31 cellular contexts compared by ENCODE assay signal in genomic region chr9:132646726-132647125, GRCh38. TPM values are rescaled to one million over a fixed set of nuclear protein-coding genes. Genes with fewer than 3 reads are reported as not detected.
DNase-seq lines count a peak whose midpoint lies in the region; ATAC-seq, FAIRE-seq and TF ChIP-seq lines count a peak whose summit lies in the region.
"Had no signal": no experiment of that assay in that cellular context is flagged by ENCODE, and none has a peak within 500 bp of the region (broad histone marks: within the 10 kb centered on the region; RNA-seq: fewer than 3 reads in every experiment).

No MANE protein-coding gene starts in this region.

- dilution Hi-C loops in keratinocyte (cut with MboI; ENCODE audit: extremely low pct_ligation_motif_present, low sequenced_read_pairs) = no loop called here

- peak; percentile 44 for FAIRE-seq in keratinocyte (lab: Jason Lieb, UNC)
- FAIRE-seq: GM12892, HepG2 had no signal

- no peaks in the 10 kb centered on the region for H3K9me1 ChIP-seq in keratinocyte (ENCODE audit: control insufficient read depth, extremely low read depth, insufficient read depth, low read length)

- H4K20me1 ChIP-seq in keratinocyte (ENCODE audit: control insufficient read depth, extremely low read depth, insufficient read depth, low read length) = peaks cover 3% of the 10 kb centered on the region

- H3K4me3 ChIP-seq in ACC112 (ENCODE audit: low read depth, low read length) = peak overlapping the region; percentile 2; the same call in 1 of the 2 replicates
- H3K4me3 ChIP-seq in brain microvascular endothelial cell (ENCODE audit: low read depth, low read length) = no peak overlapping the region
- H3K4me3 ChIP-seq in keratinocyte (ENCODE audit: control insufficient read depth in 2 of 3, extremely low read depth in 1 of 3, insufficient read depth in 2 of 3, low read depth in 1 of 3, low read length in 3 of 3) = no peak overlapping the region
- H3K4me3 ChIP-seq: ascending aorta, esophagus muscularis mucosa, gastroesophageal sphincter, ovary, PC-9, skin epidermis, testis had no signal

- H3K9ac ChIP-seq in keratinocyte (ENCODE audit: control insufficient read depth, extremely low read depth, insufficient read depth, low read length) = peak overlapping the region; percentile 17

- no peak for ATAC-seq in GM21447 (IDR thresholded peaks at IDR 0.05; ENCODE audit: unreplicated experiment)
- ATAC-seq: activated CD8-positive, alpha-beta T cell treated with anti-CD3 and anti-CD28 coated beads, Interleukin-2, amount 10 ng/mL, durations not matched to agents 7 days and 5 days; gastroesophageal sphincter; HepG2; left cardiac atrium had no signal

- no peaks in the 10 kb centered on the region for H3K27me3 ChIP-seq in ACC112 (ENCODE audit: insufficient read depth, low read length)
- H3K27me3 ChIP-seq in brain microvascular endothelial cell (replicated peaks) = no peaks in the 10 kb centered on the region
- no peaks in the 10 kb centered on the region for H3K27me3 ChIP-seq in keratinocyte (ENCODE audit: control insufficient read depth, extremely low read depth, insufficient read depth, low read length)
- H3K27me3 ChIP-seq: ascending aorta, esophagus muscularis mucosa, gastroesophageal sphincter, ovary, testis had no signal

- H3K79me2 ChIP-seq in ACC112 (ENCODE audit: control insufficient read depth, insufficient read depth, low read length, unreplicated experiment) (no peaks in the 10 kb centered on the region), keratinocyte (ENCODE audit: control insufficient read depth, insufficient read depth, low read length) (no peaks in the 10 kb centered on the region)

- no peak overlapping the region for H2AFZ ChIP-seq in ACC112 (ENCODE audit: low read length, unreplicated experiment)
- no peak overlapping the region for H2AFZ ChIP-seq in keratinocyte (ENCODE audit: control insufficient read depth, low read length)
- H2AFZ ChIP-seq: PC-9 had no signal

- H3K36me3 ChIP-seq in ACC112 (ENCODE audit: insufficient read depth, low read length) (peaks cover 36% of the 10 kb centered on the region), brain microvascular endothelial cell (replicated peaks) (peaks cover 57% of the 10 kb centered on the region), keratinocyte (ENCODE audit: control insufficient read depth in 2 of 2, extremely low read depth in 1 of 2, insufficient read depth in 2 of 2, low read length in 2 of 2) (peaks cover 26 to 61% of the 10 kb centered on the region in 2 experiments)
- H3K36me3 ChIP-seq: ovary had no signal

- H3K4me1 ChIP-seq in ACC112 (ENCODE audit: control insufficient read depth, insufficient read depth, low read length, unreplicated experiment) (peaks cover 28% of the 10 kb centered on the region), keratinocyte (ENCODE audit: control insufficient read depth, extremely low read depth, insufficient read depth, low read length) (peaks cover 16% of the 10 kb centered on the region)
- H3K4me1 ChIP-seq: ascending aorta, esophagus muscularis mucosa, gastroesophageal sphincter, testis had no signal

- peak overlapping the region; percentile 99 for H3K27ac ChIP-seq in ACC112 (ENCODE audit: low read depth, low read length)
- H3K27ac ChIP-seq in brain microvascular endothelial cell = peak overlapping the region; percentile 86
- H3K27ac ChIP-seq in keratinocyte (ENCODE audit: control insufficient read depth, insufficient read depth, low read length) = peak overlapping the region; percentile 52
- H3K27ac ChIP-seq: ascending aorta, esophagus muscularis mucosa, gastroesophageal sphincter, ovary, PC-9, testis had no signal

- no peak for TF ChIP-seq CTCF in brain microvascular endothelial cell (IDR thresholded peaks at IDR 0.05; ENCODE audit: low read depth, low read length, missing control alignments)
- TF ChIP-seq CTCF in keratinocyte (optimal IDR thresholded peaks at IDR 0.05 in 1 of 3, IDR thresholded peaks at IDR 0.05 in 1 of 3, conservative IDR thresholded peaks at IDR 0.05 in 1 of 3; ENCODE audit: extremely low read depth in 1 of 3, insufficient read depth in 2 of 3, low read length in 3 of 3) = no peak

- no peak overlapping the region for H3K4me2 ChIP-seq in keratinocyte (ENCODE audit: control insufficient read depth, extremely low read depth, insufficient read depth, low read depth, low read length)
- H3K4me2 ChIP-seq: PC-9 had no signal

- H3K9me3 ChIP-seq in keratinocyte (ENCODE audit: control insufficient read depth, low read depth, low read length) = no peaks in the 10 kb centered on the region
- H3K9me3 ChIP-seq: ascending aorta, esophagus muscularis mucosa, gastroesophageal sphincter, ovary, testis had no signal

- in situ Hi-C loops in brain microvascular endothelial cell (cut with HindIII; ENCODE audit: low pct_ligation_motif_present, low sequenced_read_pairs) = no loop called here

- DNase-seq in LHCN-M2 (ENCODE audit: low read depth) (peak; percentile 35), brain microvascular endothelial cell (no peak), keratinocyte (ENCODE audit: low read depth, low spot score) (no peak), GF-D8 (lab: John Stamatoyannopoulos, UW) (no peak), Kasumi-1 (lab: John Stamatoyannopoulos, UW) (no peak), SW 1271 (lab: John Stamatoyannopoulos, UW) (no peak)
- DNase-seq: activated CD8-positive, alpha-beta T cell treated with anti-CD3 and anti-CD28 coated beads, Interleukin-2, amount 10 ng/mL, durations not matched to agents 7 days and 5 days; activated effector memory CD4-positive, alpha-beta T cell treated with Interleukin-2 at 50 U/mL for 16 hours; activated T-cell treated with anti-CD3 and anti-CD28 coated beads for 4 hours; central memory CD4-positive, alpha-beta T cell; hypothalamus; Karpas-422; left cardiac atrium; NCI-H1436; NCI-H2081 treated with DMSO at 0.1 percent for 48 hours; NCI-H2227 treated with DMSO at 0.1 percent for 48 hours; NCI-H526; nephron progenitor cell; ovary; PC-9; Right ventricle myocardium superior; stimulated activated naive CD4-positive, alpha-beta T cell treated with Interleukin-2 at 50 U/mL for 16 hours; testis had no signal

RNA-seq across cellular contexts. Expression of gene DDX31, which starts 23.1 kb away (rescaled TPM):
- 21.0 and 23.1 TPM in 2 replicates for total RNA-seq in LHCN-M2 (2014; rRNA removed)
- 8.3 TPM for polyA plus RNA-seq in LHCN-M2 (2012)
- 18.8 to 25.2 TPM (median 21.0 TPM) in 3 replicates for polyA plus RNA-seq in keratinocyte
- polyA plus RNA-seq in keratinocyte (2011; ENCODE audit: low read depth) = 6.1 TPM
- polyA plus RNA-seq in keratinocyte (2011; cell fraction: cytosol; rRNA removed) = 13.8 and 18.7 TPM in 2 replicates
- 32.8 and 33.9 TPM in 2 replicates for polyA plus RNA-seq in keratinocyte (2011; cell fraction: nucleus; rRNA removed)
- polyA plus RNA-seq in keratinocyte (2012; ENCODE audit: low replicate concordance) = 15.6 and 18.5 TPM in 2 replicates
- polyA minus RNA-seq in keratinocyte = 18.0 to 25.9 TPM (median 24.5 TPM) in 3 replicates
- 21.1 TPM for polyA minus RNA-seq in keratinocyte (2011; cell fraction: cytosol; rRNA and poly(A)+ RNA removed)
- 22.9 and 34.7 TPM in 2 replicates for polyA minus RNA-seq in keratinocyte (2011; cell fraction: nucleus; rRNA and poly(A)+ RNA removed)

RNA-seq across cellular contexts. Expression of gene GTF3C4, which starts 23.5 kb away (rescaled TPM):
- total RNA-seq in LHCN-M2 (2014; rRNA removed) = 14.5 and 15.3 TPM in 2 replicates
- 5.2 TPM for polyA plus RNA-seq in LHCN-M2 (2012)
- polyA plus RNA-seq in keratinocyte = 5.2 to 7.7 TPM (median 6.6 TPM) in 3 replicates
- 2.2 TPM for polyA plus RNA-seq in keratinocyte (2011; ENCODE audit: low read depth)
- polyA plus RNA-seq in keratinocyte (2011; cell fraction: cytosol; rRNA removed) = 4.5 and 6.7 TPM in 2 replicates
- polyA plus RNA-seq in keratinocyte (2011; cell fraction: nucleus; rRNA removed) = 7.4 and 8.8 TPM in 2 replicates
- polyA plus RNA-seq in keratinocyte (2012; ENCODE audit: low replicate concordance) = 6.7 and 12.5 TPM in 2 replicates
- polyA minus RNA-seq in keratinocyte = 7.4 to 13.8 TPM (median 12.5 TPM) in 3 replicates
- 9.0 TPM for polyA minus RNA-seq in keratinocyte (2011; cell fraction: cytosol; rRNA and poly(A)+ RNA removed)
- polyA minus RNA-seq in keratinocyte (2011; cell fraction: nucleus; rRNA and poly(A)+ RNA removed) = 8.7 and 17.3 TPM in 2 replicates
